26 cellular contexts compared by ENCODE assay signal in genomic region chr3:45591547-45591912, GRCh38.
"Had no signal": no experiment of that assay in that cellular context is flagged by ENCODE, and none has a peak within 500 bp of the region (broad histone marks: within the 10 kb centered on the region; RNA-seq: fewer than 3 reads in every experiment).

No MANE protein-coding gene starts in this region.

- H3K9me3 ChIP-seq: heart left ventricle, left ventricle myocardium inferior, pancreas, right atrium auricular region, right lobe of liver, suprapubic skin, thoracic aorta, tibial artery, upper lobe of right lung had no signal

- ATAC-seq: heart left ventricle; natural killer cell treated with Interleukin-12 subunit alpha and Interleukin-12 subunit beta and Interleukin-15 and Interleukin-18, amount 100 ng/mL, for 72 hours; pancreas; right lobe of liver; stimulated activated naive B cell treated with anti-CD40 and anti-IgM and Interleukin-4, amounts not matched to agents 10 μg/mL and 1 μg/mL and 100 μg/mL, for 72 hours; upper lobe of right lung had no signal

- H3K9me3 Mint-ChIP-seq: immature natural killer cell; mesothelial cell of epicardium; natural killer cell treated with Interleukin-12 subunit alpha and Interleukin-12 subunit beta and Interleukin-15 and Interleukin-18, amount 100 ng/mL, for 72 hours; stimulated activated naive B cell treated with anti-CD40 and anti-IgM and Interleukin-4, amounts not matched to agents 10 μg/mL and 1 μg/mL and 100 μg/mL, for 72 hours; stimulated activated naive CD8-positive, alpha-beta T cell treated with anti-CD3 and anti-CD28 coated beads, Interleukin-15, Interleukin-2, amounts not matched to agents 100 ng/mL and 50 ng/mL, for 24 hours had no signal

- H3K27ac Mint-ChIP-seq: mesothelial cell of epicardium; natural killer cell treated with Interleukin-12 subunit alpha and Interleukin-12 subunit beta and Interleukin-15 and Interleukin-18, amount 100 ng/mL, for 72 hours; stimulated activated naive B cell treated with anti-CD40 and anti-IgM and Interleukin-4, amounts not matched to agents 10 μg/mL and 1 μg/mL and 100 μg/mL, for 72 hours; stimulated activated naive CD8-positive, alpha-beta T cell treated with anti-CD3 and anti-CD28 coated beads, Interleukin-15, Interleukin-2, amounts not matched to agents 100 ng/mL and 50 ng/mL, for 24 hours had no signal

- H3K4me2 ChIP-seq: smooth muscle cell had no signal

- H3K27me3 ChIP-seq: heart left ventricle, pancreas, right atrium auricular region, right lobe of liver, suprapubic skin, tibial artery, upper lobe of right lung had no signal

- H3K36me3 ChIP-seq: heart left ventricle, left ventricle myocardium inferior, pancreas, right atrium auricular region, right lobe of liver, suprapubic skin, thoracic aorta, tibial artery, upper lobe of right lung had no signal

- H3K36me3 Mint-ChIP-seq: immature natural killer cell; mesothelial cell of epicardium; naive B cell; natural killer cell treated with Interleukin-12 subunit alpha and Interleukin-12 subunit beta and Interleukin-15 and Interleukin-18, amount 100 ng/mL, for 72 hours had no signal

- H3K4me3 ChIP-seq: heart left ventricle, left ventricle myocardium inferior, lung, pancreas, right atrium auricular region, right lobe of liver, smooth muscle cell, suprapubic skin, thoracic aorta, tibial artery, upper lobe of right lung had no signal

- H3K27me3 Mint-ChIP-seq: naive B cell; stimulated activated naive B cell treated with anti-CD40 and anti-IgM and Interleukin-4, amounts not matched to agents 10 μg/mL and 1 μg/mL and 100 μg/mL, for 72 hours had no signal

- DNase-seq: heart left ventricle; hypothalamus; immature natural killer cell; left ventricle myocardium inferior; mesendoderm; naive B cell; nucleus accumbens; pancreas; posterior cingulate gyrus; right lobe of liver; stimulated activated CD4-positive, alpha-beta T cell treated with anti-CD3 and anti-CD28 coated beads, Interleukin-12 subunit alpha, Interleukin-12 subunit beta, amount 100 ng/mL, for 4 hours; stimulated activated CD4-positive, alpha-beta T cell treated with anti-CD3 and anti-CD28 coated beads, Interleukin-15, amount 100 ng/mL, for 24 hours; stimulated activated CD4-positive, alpha-beta T cell treated with anti-CD3 and anti-CD28 coated beads, Interleukin-2, amount 100 ng/mL, for 24 hours; stimulated activated CD4-positive, alpha-beta T cell treated with anti-CD3 and anti-CD28 coated beads, Interleukin-4, amount 100 ng/mL, for 1 hour; stimulated activated naive B cell treated with anti-CD40 and anti-IgM and Interleukin-4, amounts not matched to agents 10 μg/mL and 1 μg/mL and 100 μg/mL, for 72 hours; tibial artery; trophoblast cell; upper lobe of right lung had no signal

- H3K27ac ChIP-seq: heart left ventricle, left ventricle myocardium inferior, pancreas, right atrium auricular region, right lobe of liver, suprapubic skin, thoracic aorta, tibial artery, upper lobe of right lung had no signal

- H3K4me3 Mint-ChIP-seq: mesothelial cell of epicardium; natural killer cell treated with Interleukin-12 subunit alpha and Interleukin-12 subunit beta and Interleukin-15 and Interleukin-18, amount 100 ng/mL, for 72 hours; stimulated activated naive B cell treated with anti-CD40 and anti-IgM and Interleukin-4, amounts not matched to agents 10 μg/mL and 1 μg/mL and 100 μg/mL, for 72 hours; stimulated activated naive CD8-positive, alpha-beta T cell treated with anti-CD3 and anti-CD28 coated beads, Interleukin-15, Interleukin-2, amounts not matched to agents 100 ng/mL and 50 ng/mL, for 24 hours had no signal
